Comparison of ENCODE assay signal across 16 cellular contexts in the genomic region with DNA sequence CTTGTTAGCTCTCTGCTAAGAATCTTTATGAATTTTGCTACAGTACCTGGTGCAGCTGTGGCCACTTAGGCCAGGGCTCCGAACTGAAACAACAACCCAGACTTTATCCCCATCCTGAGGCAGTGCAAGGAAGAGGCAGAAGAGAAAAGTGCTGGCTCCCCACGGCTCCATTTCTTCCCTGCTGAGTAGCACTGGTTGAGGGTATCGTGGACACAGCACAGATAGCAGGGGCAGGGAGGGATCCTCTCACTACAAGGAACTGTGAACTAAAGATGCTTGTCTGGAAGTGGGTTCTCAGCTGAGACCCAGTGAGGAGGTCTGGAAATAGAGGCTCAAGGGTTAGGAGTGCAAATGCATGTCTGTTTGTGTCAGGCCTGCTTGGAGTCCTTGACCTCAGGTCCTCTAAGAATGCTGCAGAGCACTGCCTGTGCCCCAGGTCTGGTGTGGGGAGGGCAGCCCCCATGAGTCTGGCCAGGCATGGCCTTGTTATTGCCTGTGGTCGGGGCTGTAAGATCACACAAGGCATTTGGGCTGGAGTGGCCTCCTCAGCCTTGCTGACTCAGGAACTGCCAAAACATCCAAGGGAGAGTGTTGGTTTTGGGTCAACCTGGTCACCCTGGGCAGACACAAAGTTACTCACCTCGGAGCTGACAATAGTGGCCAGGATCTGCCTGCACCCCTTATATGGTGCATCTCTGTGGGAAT. TPM values are rescaled to one million over a fixed set of nuclear protein-coding genes. Genes with fewer than 3 reads are reported as not detected.
A peak's percentile ranks its signal among the peaks of the same experiment; 100 is the strongest.
DNase-seq lines count a peak whose midpoint lies in the region; ATAC-seq and TF ChIP-seq lines count a peak whose summit lies in the region.
"Had no signal": no experiment of that assay in that cellular context is flagged by ENCODE, and none has a peak within 500 bp of the region (broad histone marks: within the 10 kb centered on the region; RNA-seq: fewer than 3 reads in every experiment).

No MANE protein-coding gene starts in this region.

- no peaks in the 10 kb centered on the region for H3K27me3 Mint-ChIP-seq in stimulated activated naive B cell treated with anti-CD40 and anti-IgM and Interleukin-4, amounts not matched to agents 10 μg/mL and 1 μg/mL and 100 μg/mL, for 72 hours

- DNase-seq in Karpas-422 (peak; percentile 27), M059J (ENCODE audit: low read depth) (peak; percentile 31), myocyte (ENCODE audit: low read depth) (peak; percentile 91), spleen (peak; percentile 53), COLO668 (lab: John Stamatoyannopoulos, UW; ENCODE audit: unreplicated experiment) (no peak), kidney tubule cell (ENCODE audit: low spot score) (no peak)
- no peak for DNase-seq in stimulated activated naive B cell treated with anti-CD40 and anti-IgM and Interleukin-4, amounts not matched to agents 10 μg/mL and 1 μg/mL and 100 μg/mL, for 72 hours
- DNase-seq: ACHN; BE2C; C1 segment of cervical spinal cord; Caco-2; CD4-positive, CD25-positive, alpha-beta regulatory T cell; CD8-positive, alpha-beta memory T cell; HCEC 1CT; IMR-90 had no signal

- no peak overlapping the region for H3K4me3 Mint-ChIP-seq in stimulated activated naive B cell treated with anti-CD40 and anti-IgM and Interleukin-4, amounts not matched to agents 10 μg/mL and 1 μg/mL and 100 μg/mL, for 72 hours
- H3K4me3 Mint-ChIP-seq: CD4-positive, CD25-positive, alpha-beta regulatory T cell; CD8-positive, alpha-beta memory T cell; GM23338 had no signal

- no peaks in the 10 kb centered on the region for H4K20me1 ChIP-seq in Karpas-422 (ENCODE audit: insufficient read depth, low read depth, low read length)

- 65 to 81% (median 67%) methylated on average over 4 to 5 of the region's 5 CpGs for WGBS in spleen, 5 donors

- TF ChIP-seq POLR2A in spleen (IDR thresholded peaks at IDR 0.05), result no peak

- H3K4me1 ChIP-seq in Karpas-422 (ENCODE audit: low read length) (no peaks in the 10 kb centered on the region), spleen (no peaks in the 10 kb centered on the region)
- H3K4me1 ChIP-seq: BE2C, Caco-2 had no signal

- H3K9me2 ChIP-seq in Karpas-422 (replicated peaks; ENCODE audit: insufficient read depth, low read length), result no peaks in the 10 kb centered on the region

- no peak overlapping the region for H3K9ac ChIP-seq in Karpas-422 (ENCODE audit: low read length)

- no peaks in the 10 kb centered on the region for H3K4me1 Mint-ChIP-seq in stimulated activated naive B cell treated with anti-CD40 and anti-IgM and Interleukin-4, amounts not matched to agents 10 μg/mL and 1 μg/mL and 100 μg/mL, for 72 hours
- H3K4me1 Mint-ChIP-seq: CD4-positive, CD25-positive, alpha-beta regulatory T cell; CD8-positive, alpha-beta memory T cell; GM23338 had no signal

- no peak for TF ChIP-seq CTCF in spleen (IDR thresholded peaks at IDR 0.05 in 8 of 11, conservative IDR thresholded peaks at IDR 0.05 in 3 of 11)

- no peak overlapping the region for H3K4me3 ChIP-seq in Karpas-422 (ENCODE audit: low read length)
- no peak overlapping the region for H3K4me3 ChIP-seq in spleen
- H3K4me3 ChIP-seq: GM23338 had no signal

- H3K36me3 ChIP-seq in Karpas-422 (ENCODE audit: insufficient read depth, low read length) (no peaks in the 10 kb centered on the region), spleen (no peaks in the 10 kb centered on the region)
- H3K36me3 ChIP-seq: BE2C had no signal

- H3K36me3 Mint-ChIP-seq in stimulated activated naive B cell treated with anti-CD40 and anti-IgM and Interleukin-4, amounts not matched to agents 10 μg/mL and 1 μg/mL and 100 μg/mL, for 72 hours, result no peaks in the 10 kb centered on the region
- H3K36me3 Mint-ChIP-seq: CD4-positive, CD25-positive, alpha-beta regulatory T cell; CD8-positive, alpha-beta memory T cell had no signal

- H3K27ac Mint-ChIP-seq in stimulated activated naive B cell treated with anti-CD40 and anti-IgM and Interleukin-4, amounts not matched to agents 10 μg/mL and 1 μg/mL and 100 μg/mL, for 72 hours, result no peak overlapping the region
- H3K27ac Mint-ChIP-seq: CD4-positive, CD25-positive, alpha-beta regulatory T cell; CD8-positive, alpha-beta memory T cell; GM23338 had no signal

- no peak for ATAC-seq in stimulated activated naive B cell treated with anti-CD40 and anti-IgM and Interleukin-4, amounts not matched to agents 10 μg/mL and 1 μg/mL and 100 μg/mL, for 72 hours (replicated peaks)
- ATAC-seq: GM23338 had no signal

- intact Hi-C loops in spleen (cut with DNase I; ENCODE audit: low total_unique reads), result no loop called here

- H3K79me2 ChIP-seq in Karpas-422 (ENCODE audit: low read length), result no peaks in the 10 kb centered on the region

- H3K4me2 ChIP-seq in Karpas-422 (ENCODE audit: low read depth, low read length, poor library complexity, severe bottlenecking), result no peak overlapping the region
- H3K4me2 ChIP-seq: GM23338 had no signal

- H3K27ac ChIP-seq in Karpas-422 (ENCODE audit: low read length), result no peak overlapping the region
- no peak overlapping the region for H3K27ac ChIP-seq in spleen

- H3K9me3 ChIP-seq in Karpas-422 (ENCODE audit: low read length), result no peaks in the 10 kb centered on the region
- peaks cover 0 to 5% (median 0%) of the 10 kb centered on the region in 8 donors for H3K9me3 ChIP-seq in spleen
- H3K9me3 ChIP-seq: BE2C, Caco-2 had no signal

- no peak overlapping the region for H2AFZ ChIP-seq in Karpas-422 (ENCODE audit: low read length)
- H2AFZ ChIP-seq: GM23338 had no signal

- no peaks in the 10 kb centered on the region for H3K27me3 ChIP-seq in Karpas-422 (ENCODE audit: low read length)
- no peaks in the 10 kb centered on the region for H3K27me3 ChIP-seq in spleen (replicated peaks in 1 of 7)
- H3K27me3 ChIP-seq: BE2C had no signal

- no peaks in the 10 kb centered on the region for H3K9me3 Mint-ChIP-seq in stimulated activated naive B cell treated with anti-CD40 and anti-IgM and Interleukin-4, amounts not matched to agents 10 μg/mL and 1 μg/mL and 100 μg/mL, for 72 hours
- H3K9me3 Mint-ChIP-seq: CD8-positive, alpha-beta memory T cell had no signal

RNA-seq across cellular contexts. Expression of a gene that starts 58.1 kb away (rescaled TPM):
- total RNA-seq in Karpas-422 (2014; rRNA removed; shearing (Covaris generic); ENCODE audit: low replicate concordance), result not detected in 2 replicates
- total RNA-seq in M059J (2014; rRNA removed; shearing (Covaris generic)), result 0.52 and 0.84 TPM in 2 replicates
- total RNA-seq in myocyte (93.9 and 289 TPM in 2 replicates), spleen (under 1 TPM in 1 of 7 donors, not detected in 6; 0.03 TPM)
- polyA plus RNA-seq in myocyte (2012), result 9.2 TPM
- under 1 TPM; 0.02 to 0.29 (median 0.02) TPM for polyA plus RNA-seq in spleen
- total RNA-seq: Caco-2; CD4-positive, CD25-positive, alpha-beta regulatory T cell; CD8-positive, alpha-beta memory T cell had no signal
- polyA plus RNA-seq: CD4-positive, CD25-positive, alpha-beta regulatory T cell; CD8-positive, alpha-beta memory T cell; IMR-90 had no signal

Comparison
In these comparisons a context has a peak if more than half of its experiments do, and no peak if none do; other contexts are left out.
1. DNase-seq: peak in Karpas-422 (single experiment), M059J (single experiment), myocyte (single experiment) and spleen (single experiment); none in COLO668 (single experiment), stimulated activated naive B cell treated with anti-CD40 and anti-IgM and Interleukin-4, amounts not matched to agents 10 μg/mL and 1 μg/mL and 100 μg/mL, for 72 hours (single experiment) and kidney tubule cell (single experiment).
2. RNA of a gene that starts 58.1 kb away (total RNA-seq): 93.9 to 289 TPM in myocyte; 0.52 to 0.84 TPM in M059J, not detected in Karpas-422 and 0.03 TPM in spleen; every median in the first group is over 10 times any median in the second.